In the genomic region with DNA sequence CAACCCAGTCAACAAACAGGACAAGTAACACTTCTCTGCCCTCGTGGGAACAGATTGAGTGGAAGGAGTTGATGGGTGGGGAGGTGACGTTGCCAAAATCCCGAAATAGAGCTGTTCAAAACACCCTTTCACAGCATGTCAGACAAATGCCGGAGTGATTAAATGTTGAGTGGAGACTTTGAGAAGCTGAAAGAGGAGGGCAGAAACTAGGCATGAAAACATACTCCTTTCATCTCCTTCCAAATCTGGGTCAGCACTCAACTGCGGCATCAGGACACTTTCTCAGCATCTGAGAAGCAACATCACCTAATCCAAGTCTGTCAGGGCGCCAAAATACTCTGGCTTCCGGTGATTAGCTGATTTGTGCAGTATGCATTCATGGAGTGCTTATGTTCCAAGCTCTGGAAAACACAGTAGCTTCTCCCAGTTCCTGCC, we compare ENCODE assay signal across 1 cellular context.
TF ChIP-seq lines count a peak whose summit lies in the region.

No MANE protein-coding gene starts in this region.

TF ChIP-seq in IMR-90, 13 proteins besides CTCF, POLR2A, EP300 and RAD21 (continued from another document):
- TF ChIP-seq NFE2L2 (IDR thresholded peaks at IDR 0.05; ENCODE audit: low read depth, low read length) (no peak), MAFK (IDR thresholded peaks at IDR 0.05; ENCODE audit: low read depth, low read length) (no peak), CHD1 (IDR thresholded peaks at IDR 0.05; ENCODE audit: low read depth, low read length) (no peak), MAZ (IDR thresholded peaks at IDR 0.05; ENCODE audit: borderline replicate concordance, low read depth, low read length) (no peak), RFX5 (IDR thresholded peaks at IDR 0.05; ENCODE audit: low read depth, low read length) (no peak), CEBPB (IDR thresholded peaks at IDR 0.05; ENCODE audit: low read depth, low read length) (no peak)
